Comparison of ENCODE assay signal across 16 cellular contexts in genomic region chr4:12679217-12679616, GRCh38.
DNase-seq lines count a peak whose midpoint lies in the region; ATAC-seq and TF ChIP-seq lines count a peak whose summit lies in the region.
"Had no signal": no experiment of that assay in that cellular context is flagged by ENCODE, and none has a peak within 500 bp of the region (broad histone marks: within the 10 kb centered on the region; RNA-seq: fewer than 3 reads in every experiment).

No MANE protein-coding gene starts in this region.

- no peak overlapping the region for H3K27ac Mint-ChIP-seq in CD8-positive, alpha-beta memory T cell
- H3K27ac Mint-ChIP-seq: activated CD4-positive, alpha-beta T cell treated with anti-CD3 and anti-CD28 coated beads for 36 hours; CD8-positive, alpha-beta T cell; dendritic cell treated with granulocyte-macrophage colony-stimulating factor and Interleukin-4, amounts not matched to agents 40 ng/mL and 50 ng/mL, for 4 days had no signal

- no peaks in the 10 kb centered on the region for H3K27me3 ChIP-seq in GM23248 (replicated peaks; ENCODE audit: insufficient read depth)
- no peaks in the 10 kb centered on the region for H3K27me3 ChIP-seq in PC-3 (ENCODE audit: low read length)
- H3K27me3 ChIP-seq in CD8-positive, alpha-beta memory T cell (ENCODE audit: insufficient read depth, low read length, poor library complexity, severe bottlenecking), result no peaks in the 10 kb centered on the region
- H3K27me3 ChIP-seq: heart left ventricle, spleen had no signal

- H3F3A ChIP-seq in GM23248 (ENCODE audit: insufficient read depth) (no peaks in the 10 kb centered on the region), PC-3 (ENCODE audit: low read length, unreplicated experiment) (no peaks in the 10 kb centered on the region)

- H3K4me3 Mint-ChIP-seq in CD8-positive, alpha-beta memory T cell, result no peak overlapping the region
- H3K4me3 Mint-ChIP-seq: activated CD4-positive, alpha-beta T cell treated with anti-CD3 and anti-CD28 coated beads for 36 hours; CD8-positive, alpha-beta T cell; dendritic cell treated with granulocyte-macrophage colony-stimulating factor and Interleukin-4, amounts not matched to agents 40 ng/mL and 50 ng/mL, for 4 days had no signal

- H3K79me2 ChIP-seq in GM23248 (ENCODE audit: insufficient read depth) (no peaks in the 10 kb centered on the region), PC-3 (ENCODE audit: low read length) (no peaks in the 10 kb centered on the region)

- H3K4me1 ChIP-seq in GM23248 (ENCODE audit: insufficient read depth) (no peaks in the 10 kb centered on the region), PC-3 (ENCODE audit: insufficient read depth, low read length) (no peaks in the 10 kb centered on the region)
- no peaks in the 10 kb centered on the region for H3K4me1 ChIP-seq in CD8-positive, alpha-beta memory T cell (ENCODE audit: insufficient read depth, low read length)
- H3K4me1 ChIP-seq: heart left ventricle, spleen had no signal

- ATAC-seq in PC-3, result no peak
- ATAC-seq in GM21786 (IDR thresholded peaks at IDR 0.05; ENCODE audit: unreplicated experiment), result no peak
- no peak for ATAC-seq in HG03045 (IDR thresholded peaks at IDR 0.05; ENCODE audit: unreplicated experiment)
- ATAC-seq: activated CD4-positive, alpha-beta T cell treated with anti-CD3 and anti-CD28 coated beads for 36 hours; CD8-positive, alpha-beta T cell; heart left ventricle had no signal

- H3K9me3 Mint-ChIP-seq in CD8-positive, alpha-beta memory T cell, result peaks cover 2 to 15% (median 7%) of the 10 kb centered on the region in 5 donors

- no peaks in the 10 kb centered on the region for H3K36me3 Mint-ChIP-seq in CD8-positive, alpha-beta memory T cell
- H3K36me3 Mint-ChIP-seq: CD8-positive, alpha-beta T cell had no signal

- H2AFZ ChIP-seq in GM23248, result no peak overlapping the region
- no peak overlapping the region for H2AFZ ChIP-seq in PC-3 (ENCODE audit: low read length)

- intact Hi-C loops in PC-3 (cut with micrococcal nuclease), result no loop called here

- H3K9ac ChIP-seq in GM23248 (no peak overlapping the region), PC-3 (ENCODE audit: low read length) (no peak overlapping the region)

- H3K4me3 ChIP-seq in GM23248 (no peak overlapping the region), PC-3 (ENCODE audit: low read length) (no peak overlapping the region)
- no peak overlapping the region for H3K4me3 ChIP-seq in CD8-positive, alpha-beta memory T cell (ENCODE audit: low read length)
- H3K4me3 ChIP-seq: heart left ventricle, spleen had no signal

- no peaks in the 10 kb centered on the region for H4K20me1 ChIP-seq in GM23248 (ENCODE audit: insufficient read depth)
- no peaks in the 10 kb centered on the region for H4K20me1 ChIP-seq in PC-3 (ENCODE audit: low read length)

- peak; percentile 38 for TF ChIP-seq CTCF in PC-3 (conservative IDR thresholded peaks at IDR 0.05; ENCODE audit: low read depth, low read length)

- H3K9me3 ChIP-seq in GM23248 (ENCODE audit: low read depth) (no peaks in the 10 kb centered on the region), PC-3 (ENCODE audit: low read length) (0 out of 2 replicates have a peak, but pooled peaks cover 4% of the 10 kb centered on the region)
- H3K9me3 ChIP-seq in CD8-positive, alpha-beta memory T cell (ENCODE audit: low read length), result no peaks in the 10 kb centered on the region

- DNase-seq in DMS53 (lab: John Stamatoyannopoulos, UW) (peak; percentile 68), GM23248 (peak; percentile 2), PC-3 (peak; percentile 1), iPS DF 4.7 (ENCODE audit: extremely low read depth, low spot score) (peak; percentile 9), UCSD-AML1 (lab: John Stamatoyannopoulos, UW; ENCODE audit: unreplicated experiment) (no peak)
- no peak for DNase-seq in CD8-positive, alpha-beta memory T cell
- DNase-seq: activated CD4-positive, alpha-beta T cell treated with anti-CD3 and anti-CD28 coated beads for 36 hours; activated naive CD4-positive, alpha-beta T cell; CD8-positive, alpha-beta T cell; heart left ventricle; NCI-H1105; SHP77; spleen had no signal

- in situ Hi-C loops in GM23248 (cut with MboI), result no loop called here

- POLR2A ChIA-PET in PC-3 (lab: Charles Lee; ENCODE audit: unreplicated experiment), result no interaction called here
- POLR2A ChIA-PET in CD8-positive, alpha-beta memory T cell (lab: Charles Lee), result no interaction called here

- peaks cover 0 to 3% of the 10 kb centered on the region in 2 donors for H3K27me3 Mint-ChIP-seq in CD8-positive, alpha-beta memory T cell
- H3K27me3 Mint-ChIP-seq: dendritic cell treated with granulocyte-macrophage colony-stimulating factor and Interleukin-4, amounts not matched to agents 40 ng/mL and 50 ng/mL, for 4 days had no signal

- CTCF ChIA-PET in PC-3 (lab: Charles Lee), result no interaction called here
- CTCF ChIA-PET in CD8-positive, alpha-beta memory T cell (lab: Charles Lee), result no interaction called here

- no peak overlapping the region for H3K27ac ChIP-seq in GM23248
- no peak overlapping the region for H3K27ac ChIP-seq in PC-3 (ENCODE audit: low read length)
- no peak overlapping the region for H3K27ac ChIP-seq in CD8-positive, alpha-beta memory T cell (ENCODE audit: low read depth, low read length)
- H3K27ac ChIP-seq: heart left ventricle, spleen had no signal

- no TSS peak for BruUV-seq in PC-3 (replicated peaks; lab: Mats Ljungman, UMichigan)

- H3K4me2 ChIP-seq in GM23248 (ENCODE audit: unreplicated experiment), result no peak overlapping the region
- H3K4me2 ChIP-seq in PC-3 (ENCODE audit: low read length), result no peak overlapping the region

- H3K4me1 Mint-ChIP-seq in CD8-positive, alpha-beta memory T cell, result no peaks in the 10 kb centered on the region
- H3K4me1 Mint-ChIP-seq: activated CD4-positive, alpha-beta T cell treated with anti-CD3 and anti-CD28 coated beads for 36 hours had no signal

- H3K9me2 ChIP-seq in GM23248 (ENCODE audit: insufficient read depth), result no peaks in the 10 kb centered on the region
- no peaks in the 10 kb centered on the region for H3K9me2 ChIP-seq in PC-3 (replicated peaks; ENCODE audit: low read length)

- WGBS in GM23248 (ENCODE audit: low coverage in 1 of 2, low lambda C conversion rate in 2 of 2, missing lambda C conversion rate in 2 of 2), 2 experiments, result 28 to 42% methylated on average over 2 of the region's 2 CpGs

- H3K36me3 ChIP-seq in GM23248 (ENCODE audit: low read depth) (no peaks in the 10 kb centered on the region), PC-3 (ENCODE audit: low read depth, low read length) (no peaks in the 10 kb centered on the region)
- no peaks in the 10 kb centered on the region for H3K36me3 ChIP-seq in CD8-positive, alpha-beta memory T cell (ENCODE audit: insufficient read depth, low read length)
- H3K36me3 ChIP-seq: heart left ventricle, spleen had no signal

Comparison
In these comparisons a context has a peak if more than half of its experiments do, and no peak if none do; other contexts are left out.
1. DNase-seq: peak in DMS53 (single experiment), GM23248 (single experiment), PC-3 (single experiment) and iPS DF 4.7 (single experiment); none in UCSD-AML1 (single experiment) and CD8-positive, alpha-beta memory T cell (0 of 5).